ENCODE assay signal across 14 cellular contexts in genomic region chrX:71017396-71017939, GRCh38.
"Had no signal": no experiment of that assay in that cellular context is flagged by ENCODE, and none has a peak within 500 bp of the region (broad histone marks: within the 10 kb centered on the region; RNA-seq: fewer than 3 reads in every experiment).

No MANE protein-coding gene starts in this region.

- FAIRE-seq: frontal cortex, kidney, small intestine had no signal

- H3K4me3 ChIP-seq: ascending aorta, right atrium auricular region, tibial artery had no signal

- H3K27ac ChIP-seq: ascending aorta, right atrium auricular region, tibial artery, VCaP had no signal

- H3K36me3 ChIP-seq: ascending aorta, right atrium auricular region, tibial artery had no signal

- H3K27ac Mint-ChIP-seq: activated CD4-positive, alpha-beta memory T cell treated with anti-CD3 and anti-CD28 coated beads, Interleukin-2, amount 10 ng/mL, durations not matched to agents 7 days and 5 days; activated naive CD8-positive, alpha-beta T cell treated with anti-CD3 and anti-CD28 coated beads, Interleukin-2, amount 10 ng/mL, durations not matched to agents 7 days and 5 days; dendritic cell treated with granulocyte-macrophage colony-stimulating factor and Interleukin-4, amounts not matched to agents 40 ng/mL and 50 ng/mL, for 4 days; naive thymus-derived CD4-positive, alpha-beta T cell; T-cell had no signal

- ATAC-seq: esophagus mucosa; naive thymus-derived CD4-positive, alpha-beta T cell; T-cell had no signal

- H3K9me3 Mint-ChIP-seq: activated CD4-positive, alpha-beta memory T cell treated with anti-CD3 and anti-CD28 coated beads, Interleukin-2, amount 10 ng/mL, durations not matched to agents 7 days and 5 days; activated naive CD8-positive, alpha-beta T cell treated with anti-CD3 and anti-CD28 coated beads, Interleukin-2, amount 10 ng/mL, durations not matched to agents 7 days and 5 days; central memory CD8-positive, alpha-beta T cell; dendritic cell treated with granulocyte-macrophage colony-stimulating factor and Interleukin-4, amounts not matched to agents 40 ng/mL and 50 ng/mL, for 4 days; T-cell had no signal

- DNase-seq: activated CD4-positive, alpha-beta memory T cell treated with anti-CD3 and anti-CD28 coated beads, Interleukin-2, amount 10 ng/mL, durations not matched to agents 7 days and 5 days; activated naive CD8-positive, alpha-beta T cell treated with anti-CD3 and anti-CD28 coated beads, Interleukin-2, amount 10 ng/mL, durations not matched to agents 7 days and 5 days; kidney; naive thymus-derived CD4-positive, alpha-beta T cell; small intestine; T-cell; tibial artery had no signal

- H3K4me3 Mint-ChIP-seq: activated CD4-positive, alpha-beta memory T cell treated with anti-CD3 and anti-CD28 coated beads, Interleukin-2, amount 10 ng/mL, durations not matched to agents 7 days and 5 days; activated naive CD8-positive, alpha-beta T cell treated with anti-CD3 and anti-CD28 coated beads, Interleukin-2, amount 10 ng/mL, durations not matched to agents 7 days and 5 days; central memory CD8-positive, alpha-beta T cell; dendritic cell treated with granulocyte-macrophage colony-stimulating factor and Interleukin-4, amounts not matched to agents 40 ng/mL and 50 ng/mL, for 4 days; naive thymus-derived CD4-positive, alpha-beta T cell; T-cell had no signal

- H3K4me1 Mint-ChIP-seq: activated CD4-positive, alpha-beta memory T cell treated with anti-CD3 and anti-CD28 coated beads, Interleukin-2, amount 10 ng/mL, durations not matched to agents 7 days and 5 days; activated naive CD8-positive, alpha-beta T cell treated with anti-CD3 and anti-CD28 coated beads, Interleukin-2, amount 10 ng/mL, durations not matched to agents 7 days and 5 days; central memory CD8-positive, alpha-beta T cell; naive thymus-derived CD4-positive, alpha-beta T cell; T-cell had no signal

- H3K27me3 Mint-ChIP-seq: activated CD4-positive, alpha-beta memory T cell treated with anti-CD3 and anti-CD28 coated beads, Interleukin-2, amount 10 ng/mL, durations not matched to agents 7 days and 5 days; activated naive CD8-positive, alpha-beta T cell treated with anti-CD3 and anti-CD28 coated beads, Interleukin-2, amount 10 ng/mL, durations not matched to agents 7 days and 5 days; central memory CD8-positive, alpha-beta T cell; dendritic cell treated with granulocyte-macrophage colony-stimulating factor and Interleukin-4, amounts not matched to agents 40 ng/mL and 50 ng/mL, for 4 days; naive thymus-derived CD4-positive, alpha-beta T cell had no signal

- H3K9me3 ChIP-seq: ascending aorta, right atrium auricular region, tibial artery had no signal

- H3K4me1 ChIP-seq: ascending aorta, right atrium auricular region, tibial artery had no signal

- H3K27me3 ChIP-seq: ascending aorta, right atrium auricular region, tibial artery had no signal
